In genomic region chr5:14705556-14705955, GRCh38 we compare ENCODE assay signal across 1 cellular context.
A peak's percentile ranks its signal among the peaks of the same experiment; 100 is the strongest.
TF ChIP-seq lines count a peak whose summit lies in the region.

No MANE protein-coding gene starts in this region.

TF ChIP-seq in liver, 16 proteins besides CTCF, POLR2A, EP300 and RAD21 (continued from another document):
- TF ChIP-seq, protein P1, sequence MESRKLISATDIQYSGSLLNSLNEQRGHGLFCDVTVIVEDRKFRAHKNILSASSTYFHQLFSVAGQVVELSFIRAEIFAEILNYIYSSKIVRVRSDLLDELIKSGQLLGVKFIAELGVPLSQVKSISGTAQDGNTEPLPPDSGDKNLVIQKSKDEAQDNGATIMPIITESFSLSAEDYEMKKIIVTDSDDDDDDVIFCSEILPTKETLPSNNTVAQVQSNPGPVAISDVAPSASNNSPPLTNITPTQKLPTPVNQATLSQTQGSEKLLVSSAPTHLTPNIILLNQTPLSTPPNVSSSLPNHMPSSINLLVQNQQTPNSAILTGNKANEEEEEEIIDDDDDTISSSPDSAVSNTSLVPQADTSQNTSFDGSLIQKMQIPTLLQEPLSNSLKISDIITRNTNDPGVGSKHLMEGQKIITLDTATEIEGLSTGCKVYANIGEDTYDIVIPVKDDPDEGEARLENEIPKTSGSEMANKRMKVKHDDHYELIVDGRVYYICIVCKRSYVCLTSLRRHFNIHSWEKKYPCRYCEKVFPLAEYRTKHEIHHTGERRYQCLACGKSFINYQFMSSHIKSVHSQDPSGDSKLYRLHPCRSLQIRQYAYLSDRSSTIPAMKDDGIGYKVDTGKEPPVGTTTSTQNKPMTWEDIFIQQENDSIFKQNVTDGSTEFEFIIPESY (IDR thresholded peaks at IDR 0.05): no peak
- TF ChIP-seq EGR1 (IDR thresholded peaks at IDR 0.05; ENCODE audit: low read depth in 2 of 2) (no peak), FOXA2 (IDR thresholded peaks at IDR 0.05) (no peak), SP1 (IDR thresholded peaks at IDR 0.05) (peak; percentile 60), YY1 (IDR thresholded peaks at IDR 0.05) (peak; percentile 28), GABPA (IDR thresholded peaks at IDR 0.05 in 1 of 2, conservative IDR thresholded peaks at IDR 0.05 in 1 of 2) (no peak), HNF4G (IDR thresholded peaks at IDR 0.05) (peak; percentile 62), RXRA (IDR thresholded peaks at IDR 0.05) (peak; percentile 86 to 90)
